Comparison of ENCODE assay signal across 26 cellular contexts in the genomic region with DNA sequence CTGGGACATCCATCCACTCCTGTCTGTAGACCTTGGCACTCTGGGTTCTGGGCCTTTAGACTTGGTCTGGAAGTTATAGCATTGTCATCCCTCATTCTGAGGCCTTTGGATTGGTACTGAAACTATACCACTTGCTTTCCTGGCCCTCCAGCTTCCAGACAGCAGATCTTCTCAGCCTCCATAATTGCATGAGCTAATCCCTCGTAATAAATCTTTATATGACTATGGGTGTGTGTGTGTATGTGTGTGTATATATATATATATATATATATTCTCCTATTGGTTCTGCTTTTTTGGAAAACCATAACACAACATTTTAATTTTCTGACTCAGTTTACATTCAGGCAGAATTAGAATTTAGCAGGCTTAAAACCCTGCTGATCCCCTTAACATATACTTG.
"Had no signal": no experiment of that assay in that cellular context is flagged by ENCODE, and none has a peak within 500 bp of the region (broad histone marks: within the 10 kb centered on the region; RNA-seq: fewer than 3 reads in every experiment).

No MANE protein-coding gene starts in this region.

- H3K9me3 ChIP-seq: stomach, suprapubic skin, testis, thoracic aorta, thyroid gland, tibial artery, tibial nerve, transverse colon, upper lobe of left lung, upper lobe of right lung, uterus, vagina had no signal

- H3K27me3 ChIP-seq: stomach, suprapubic skin, testis, thyroid gland, tibial artery, tibial nerve, transverse colon, upper lobe of left lung, upper lobe of right lung, uterus, vagina had no signal

- H3K4me1 ChIP-seq: stomach, suprapubic skin, testis, thyroid gland, tibial artery, tibial nerve, upper lobe of left lung, upper lobe of right lung, uterus, vagina had no signal

- H3K27ac ChIP-seq: stomach, suprapubic skin, testis, thoracic aorta, thyroid gland, tibial artery, tibial nerve, transverse colon, upper lobe of left lung, upper lobe of right lung, uterus, vagina had no signal

- DNase-seq: stimulated activated CD4-positive, alpha-beta T cell treated with anti-CD3 and anti-CD28 coated beads, Interleukin-2, amount 100 ng/mL, for 48 hours; stimulated activated CD4-positive, alpha-beta T cell treated with anti-CD3 and anti-CD28 coated beads, Interleukin-4, amount 100 ng/mL, for 1 hour; stimulated activated CD4-positive, alpha-beta T cell treated with anti-CD3 and anti-CD28 coated beads, Interleukin-4, amount 100 ng/mL, for 24 hours; stimulated activated CD4-positive, alpha-beta T cell treated with anti-CD3 and anti-CD28 coated beads, Interleukin-4, amount 100 ng/mL, for 4 hours; stimulated activated CD8-positive, alpha-beta memory T cell treated with anti-CD3 and anti-CD28 coated beads, Interleukin-4, amount 100 ng/mL, for 48 hours; stimulated activated naive B cell treated with anti-CD40 and anti-IgM and Interleukin-4, amounts not matched to agents 10 μg/mL and 1 μg/mL and 100 μg/mL, for 72 hours; stimulated activated naive CD4-positive, alpha-beta T cell; stimulated activated naive CD4-positive, alpha-beta T cell treated with Interleukin-2 at 50 U/mL for 16 hours; stimulated activated naive CD8-positive, alpha-beta T cell treated with anti-CD3 and anti-CD28 coated beads, Interleukin-15, amount 100 ng/mL, for 72 hours; stimulated activated naive CD8-positive, alpha-beta T cell treated with anti-CD3 and anti-CD28 coated beads, Interleukin-15, Interleukin-2, amounts not matched to agents 100 U/mL and 50 U/mL, for 24 hours; stomach; substantia nigra; testis; thyroid gland; tibial artery; transverse colon; trophoblast cell; upper lobe of left lung; upper lobe of right lung; uterus had no signal

- H3K4me3 ChIP-seq: stomach, suprapubic skin, testis, thoracic aorta, thyroid gland, tibial artery, tibial nerve, transverse colon, upper lobe of left lung, upper lobe of right lung, uterus, vagina had no signal

- H3K36me3 ChIP-seq: stomach, suprapubic skin, thoracic aorta, thyroid gland, tibial artery, tibial nerve, transverse colon, upper lobe of left lung, upper lobe of right lung, uterus, vagina had no signal

- ATAC-seq: stimulated activated effector memory CD8-positive, alpha-beta T cell treated with anti-CD3 and anti-CD28 coated beads, Interleukin-12 subunit alpha, Interleukin-12 subunit beta, amount 100 ng/mL, for 72 hours; stimulated activated memory B cell treated with anti-CD40 and anti-IgM and Interleukin-4, amounts not matched to agents 10 μg/mL and 1 μg/mL and 100 μg/mL, for 72 hours; stimulated activated naive B cell treated with anti-CD40 and anti-IgM and Interleukin-4, amounts not matched to agents 10 μg/mL and 1 μg/mL and 100 μg/mL, for 72 hours; stimulated activated naive CD8-positive, alpha-beta T cell treated with anti-CD3 and anti-CD28 coated beads, Interleukin-15, amount 100 ng/mL, for 72 hours; stimulated activated naive CD8-positive, alpha-beta T cell treated with anti-CD3 and anti-CD28 coated beads, Interleukin-15, Interleukin-2, amounts not matched to agents 100 U/mL and 50 U/mL, for 24 hours; upper lobe of right lung had no signal
